15 cellular contexts compared by ENCODE assay signal in the genomic region with DNA sequence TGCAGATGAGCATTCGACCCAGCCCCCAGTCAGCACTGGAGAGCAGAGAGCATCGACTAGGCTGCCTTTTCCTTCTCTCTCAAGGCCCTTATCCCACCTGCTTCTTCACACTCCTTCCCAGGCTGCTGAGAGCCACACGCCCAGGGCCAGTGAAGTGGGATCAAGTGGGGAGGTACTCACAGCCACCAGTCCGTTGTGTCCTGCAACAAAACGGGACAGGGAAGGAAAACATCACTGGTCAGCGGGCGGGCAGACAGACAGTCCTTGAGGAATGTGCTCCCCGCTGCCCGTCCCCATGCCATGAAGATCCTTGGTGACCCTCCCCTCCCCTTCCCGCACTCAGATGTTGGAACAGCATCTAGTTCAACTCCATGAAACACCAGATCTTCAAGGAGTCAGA. TPM values are rescaled to one million over a fixed set of nuclear protein-coding genes. Genes with fewer than 3 reads are reported as not detected.
DNase-seq lines count a peak whose midpoint lies in the region; ATAC-seq and TF ChIP-seq lines count a peak whose summit lies in the region.
"Had no signal": no experiment of that assay in that cellular context is flagged by ENCODE, and none has a peak within 500 bp of the region (broad histone marks: within the 10 kb centered on the region; RNA-seq: fewer than 3 reads in every experiment).

No MANE protein-coding gene starts in this region.

- no peak overlapping the region for H2BK5ac ChIP-seq in IMR-90 (ENCODE audit: low read depth, low read length, poor library complexity, severe bottlenecking)

- no peak overlapping the region for H3K23ac ChIP-seq in IMR-90 (ENCODE audit: low read depth, low read length)

- H4K20me1 ChIP-seq in IMR-90 (ENCODE audit: insufficient read depth, low read length), result peaks cover 8% of the 10 kb centered on the region; the same call in 1 of the 2 replicates

- dilution Hi-C loops in IMR-90 (cut with HindIII; ENCODE audit: low sequenced_read_pairs, unreplicated experiment), result no loop called here

- H2BK20ac ChIP-seq in IMR-90 (ENCODE audit: low read depth, low read length), result no peak overlapping the region; the same call in 1 of the 2 replicates

- in situ Hi-C loops in IMR-90 (cut with MboI; ENCODE audit: low sequenced_read_pairs), result no loop called here

- DNase-seq in IMR-90, result no peak
- DNase-seq in left lung, result no peak
- no peak for DNase-seq in stimulated activated effector memory CD8-positive, alpha-beta T cell treated with anti-CD3 and anti-CD28 coated beads, Interleukin-12 subunit alpha, Interleukin-12 subunit beta, amount 100 ng/mL, for 72 hours (ENCODE audit: low spot score in 2 of 2)
- DNase-seq in iPS-NIHi11 (ENCODE audit: low spot score), result no peak
- DNase-seq: ACHN; AML-193; CD4-positive, alpha-beta memory T cell; DMS153; DMS79 treated with DMSO at 0.1 percent for 48 hours; GF-D8; H9 had no signal

- H2BK120ac ChIP-seq in IMR-90 (ENCODE audit: low read depth, low read length), result no peak overlapping the region

- no peak for ATAC-seq in IMR-90 (ENCODE audit: low read depth)
- ATAC-seq in left lung, result peak; percentile 27
- no peak for ATAC-seq in stimulated activated effector memory CD8-positive, alpha-beta T cell treated with anti-CD3 and anti-CD28 coated beads, Interleukin-12 subunit alpha, Interleukin-12 subunit beta, amount 100 ng/mL, for 72 hours
- ATAC-seq in GM21381 (IDR thresholded peaks at IDR 0.05; ENCODE audit: unreplicated experiment), result no peak
- no peak for ATAC-seq in GM19324 (IDR thresholded peaks at IDR 0.05; ENCODE audit: low FRiP score, unreplicated experiment)

- H4K91ac ChIP-seq in IMR-90 (ENCODE audit: insufficient read depth, low read depth, low read length), result no peak overlapping the region; the same call in 1 of the 2 replicates

- peaks cover 6% of the 10 kb centered on the region for H3K36me3 Mint-ChIP-seq in stimulated activated effector memory CD8-positive, alpha-beta T cell treated with anti-CD3 and anti-CD28 coated beads, Interleukin-12 subunit alpha, Interleukin-12 subunit beta, amount 100 ng/mL, for 72 hours
- H3K36me3 Mint-ChIP-seq: CD4-positive, alpha-beta memory T cell had no signal

- H2AFZ ChIP-seq in IMR-90 (replicated peaks; ENCODE audit: low read length, poor library complexity), result no peak overlapping the region

- no peak overlapping the region; the same call in 1 of the 2 replicates for H3K4me2 ChIP-seq in IMR-90 (ENCODE audit: low read depth, low read length)

- H3K27ac Mint-ChIP-seq in stimulated activated effector memory CD8-positive, alpha-beta T cell treated with anti-CD3 and anti-CD28 coated beads, Interleukin-12 subunit alpha, Interleukin-12 subunit beta, amount 100 ng/mL, for 72 hours, result peak overlapping the region; percentile 29
- H3K27ac Mint-ChIP-seq: CD14-positive monocyte; CD4-positive, alpha-beta memory T cell had no signal

- TF ChIP-seq RAD21 in IMR-90 (IDR thresholded peaks at IDR 0.05; ENCODE audit: low read length), result no peak

- H3K4me1 ChIP-seq in IMR-90 (ENCODE audit: control insufficient read depth, insufficient read depth, low read length), result peaks cover 30% of the 10 kb centered on the region
- H3K4me1 ChIP-seq in left lung, result peaks cover 10 to 18% of the 10 kb centered on the region in 2 donors

- peaks cover 18% of the 10 kb centered on the region for H3K4me1 Mint-ChIP-seq in stimulated activated effector memory CD8-positive, alpha-beta T cell treated with anti-CD3 and anti-CD28 coated beads, Interleukin-12 subunit alpha, Interleukin-12 subunit beta, amount 100 ng/mL, for 72 hours

- no peak overlapping the region for H4K5ac ChIP-seq in IMR-90 (ENCODE audit: low read depth, low read length)

- H3K18ac ChIP-seq in IMR-90 (ENCODE audit: low read depth, low read length), result peak overlapping the region; percentile 1; the same call in 1 of the 2 replicates

- 94% methylated on average over 6 of the region's 10 CpGs; no CpG with 5 or more reads in 1 of the 2 experiments for WGBS in IMR-90 (ENCODE audit: extremely low coverage in 2 of 2, insufficient read length in 1 of 2), 2 experiments

- H3K4ac ChIP-seq in IMR-90 (ENCODE audit: low read depth, low read length), result peak overlapping the region; percentile 13; the same call in 1 of the 2 replicates

- peak overlapping the region; percentile 11; the same call in 1 of the 2 replicates for H3K27ac ChIP-seq in IMR-90 (ENCODE audit: insufficient read depth, low read length)
- H3K27ac ChIP-seq in left lung, result no peak overlapping the region

- H3K9me3 ChIP-seq in IMR-90 (ENCODE audit: control insufficient read depth, insufficient read depth, low read length) (no peaks in the 10 kb centered on the region), left lung (no peaks in the 10 kb centered on the region)

- peaks cover 14 to 43% of the 10 kb centered on the region in 2 experiments; a peak in 3 of 4 replicates for H3K79me1 ChIP-seq in IMR-90 (ENCODE audit: low read depth in 1 of 2, low read length in 2 of 2)

- intact Hi-C loops in IMR-90 (cut with micrococcal nuclease), result loop anchor here (10.0 kb wide), 1 partner anchor 236 kb away; no protein-coding TSS in a partner anchor
- intact Hi-C loops in left lung (cut with DNase I), result no loop called here

- no peaks in the 10 kb centered on the region for H3K27me3 ChIP-seq in IMR-90 (ENCODE audit: control insufficient read depth, insufficient read depth, low read length)
- H3K27me3 ChIP-seq in left lung, result no peaks in the 10 kb centered on the region

- CTCF ChIA-PET in IMR-90 (lab: Yijun Ruan, JAX), result no interaction called here

- no peak overlapping the region for H3K4me3 ChIP-seq in IMR-90 (ENCODE audit: insufficient read depth, low read depth, low read length)
- no peak overlapping the region for H3K4me3 ChIP-seq in left lung

- no peak for TF ChIP-seq POLR2A in IMR-90 (IDR thresholded peaks at IDR 0.05; ENCODE audit: low read depth, low read length)

- H2BK15ac ChIP-seq in IMR-90 (ENCODE audit: low read depth, low read length), result no peak overlapping the region

- no peak overlapping the region for H3K4me3 Mint-ChIP-seq in stimulated activated effector memory CD8-positive, alpha-beta T cell treated with anti-CD3 and anti-CD28 coated beads, Interleukin-12 subunit alpha, Interleukin-12 subunit beta, amount 100 ng/mL, for 72 hours
- H3K4me3 Mint-ChIP-seq: CD14-positive monocyte; CD4-positive, alpha-beta memory T cell; H9 had no signal

- no peak overlapping the region for H3K9ac ChIP-seq in IMR-90 (ENCODE audit: low read depth, low read length)
- H3K9ac ChIP-seq: KMS-11 had no signal

- H4K8ac ChIP-seq in IMR-90 (ENCODE audit: low read depth in 2 of 2, low read length in 2 of 2), result no peak overlapping the region

- H3K9me3 Mint-ChIP-seq in stimulated activated effector memory CD8-positive, alpha-beta T cell treated with anti-CD3 and anti-CD28 coated beads, Interleukin-12 subunit alpha, Interleukin-12 subunit beta, amount 100 ng/mL, for 72 hours, result no peaks in the 10 kb centered on the region
- H3K9me3 Mint-ChIP-seq: CD4-positive, alpha-beta memory T cell; H9 had no signal

- H3K36me3 ChIP-seq in IMR-90 (ENCODE audit: control insufficient read depth, insufficient read depth, low read length), result peaks cover 3% of the 10 kb centered on the region; the same call in 1 of the 2 replicates
- H3K36me3 ChIP-seq in left lung, result no peaks in the 10 kb centered on the region

- no peak overlapping the region for H2AK9ac ChIP-seq in IMR-90 (replicated peaks; ENCODE audit: low read depth, low read length, poor library complexity)

- TF ChIP-seq CTCF in IMR-90 (conservative IDR thresholded peaks at IDR 0.05; ENCODE audit: low read depth, low read length), result no peak
- no peak for TF ChIP-seq CTCF in left lung (IDR thresholded peaks at IDR 0.05)

- H3K56ac ChIP-seq in IMR-90 (ENCODE audit: extremely low read depth, insufficient read depth, low read length), result no peak overlapping the region

- POLR2A ChIA-PET in IMR-90 (lab: Charles Lee; ENCODE audit: unreplicated experiment), result no interaction called here

- H2AK5ac ChIP-seq in IMR-90 (ENCODE audit: low read depth, low read length), result peak overlapping the region; percentile 7; the same call in 1 of the 2 replicates

- H3K9me1 ChIP-seq in IMR-90 (ENCODE audit: insufficient read depth, low read length), result peaks cover 32% of the 10 kb centered on the region

- no TSS peak for BruUV-seq in IMR-90 (replicated peaks; lab: Mats Ljungman, UMichigan)

- no peak overlapping the region for H3K14ac ChIP-seq in IMR-90 (replicated peaks; ENCODE audit: low read depth, low read length)

TF ChIP-seq in IMR-90, 13 proteins besides CTCF, POLR2A, EP300 and RAD21:
- TF ChIP-seq MAFK (IDR thresholded peaks at IDR 0.05; ENCODE audit: low read depth, low read length) (no peak), FOS (IDR thresholded peaks at IDR 0.05; ENCODE audit: low read depth, low read length) (no peak)
TF ChIP-seq in IMR-90: peak in this region for 0.

RNA-seq across cellular contexts. Expression of gene PYROXD2, which starts 4.2 kb away (rescaled TPM):
- total RNA-seq in IMR-90 (2012; rRNA removed), result 5.8 and 6.5 TPM in 2 replicates
- polyA plus RNA-seq in IMR-90 (2012; rRNA removed), result 16.3 and 16.4 TPM in 2 replicates
- polyA plus RNA-seq in IMR-90 (2012; cell fraction: cytosol; rRNA removed), result 11.1 and 18.4 TPM in 2 replicates
- 78.4 and 95.1 TPM in 2 replicates for polyA plus RNA-seq in IMR-90 (2012; cell fraction: nucleus; rRNA removed; ENCODE audit: low replicate concordance)
- 10 to 100 TPM in 1 of 2 donors, 1 to 10 TPM in 1; 8.2 to 14.8 TPM for total RNA-seq in left lung

RNA-seq across cellular contexts. Expression of gene HPS1, which starts 36.0 kb away (rescaled TPM):
- 14.0 and 15.8 TPM in 2 replicates for total RNA-seq in IMR-90 (2012; rRNA removed)
- polyA plus RNA-seq in IMR-90 (2012; rRNA removed), result 55.2 and 60.9 TPM in 2 replicates
- polyA plus RNA-seq in IMR-90 (2012; cell fraction: cytosol; rRNA removed), result 48.7 and 61.4 TPM in 2 replicates
- polyA plus RNA-seq in IMR-90 (2012; cell fraction: nucleus; rRNA removed; ENCODE audit: low replicate concordance), result 100 and 167 TPM in 2 replicates
- 10 to 100 TPM; 64.2 to 95.0 TPM for total RNA-seq in left lung
